In genomic region chr2:15730545-15731212, GRCh38 we compare ENCODE assay signal across 1 cellular context.
TF ChIP-seq lines count a peak whose summit lies in the region.

No MANE protein-coding gene starts in this region.

TF ChIP-seq in K562, 482 proteins besides CTCF, POLR2A, EP300 and RAD21 (continued from another document and continues in another):
- no peak for TF ChIP-seq ZNF518B (CRISPR knock-in tag; IDR thresholded peaks at IDR 0.05)
- TF ChIP-seq MIER1 (IDR thresholded peaks at IDR 0.05; ENCODE audit: low read depth) = no peak
- TF ChIP-seq ZFP1 (CRISPR knock-in tag; IDR thresholded peaks at IDR 0.05) = no peak
- no peak for TF ChIP-seq TCF7L2 (IDR thresholded peaks at IDR 0.05; ENCODE audit: low read depth, low read length)
- TF ChIP-seq CHD7 (IDR thresholded peaks at IDR 0.05; ENCODE audit: low read depth, low read length) = no peak
- TF ChIP-seq ZNF507 (tag; conservative IDR thresholded peaks at IDR 0.05) = no peak
- TF ChIP-seq ZNF76 (CRISPR knock-in tag; IDR thresholded peaks at IDR 0.05; ENCODE audit: borderline replicate concordance) = no peak
- no peak for TF ChIP-seq WHSC1 (IDR thresholded peaks at IDR 0.05; ENCODE audit: low read length)
- TF ChIP-seq GABPB1 (CRISPR knock-in tag; IDR thresholded peaks at IDR 0.05) = no peak
- TF ChIP-seq GTF2E2 (tag; IDR thresholded peaks at IDR 0.05) = no peak
- TF ChIP-seq MCM2 (IDR thresholded peaks at IDR 0.05; ENCODE audit: low read depth) = no peak
- TF ChIP-seq, protein P1, sequence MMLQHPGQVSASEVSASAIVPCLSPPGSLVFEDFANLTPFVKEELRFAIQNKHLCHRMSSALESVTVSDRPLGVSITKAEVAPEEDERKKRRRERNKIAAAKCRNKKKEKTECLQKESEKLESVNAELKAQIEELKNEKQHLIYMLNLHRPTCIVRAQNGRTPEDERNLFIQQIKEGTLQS (IDR thresholded peaks at IDR 0.05) = peak; percentile 93
- TF ChIP-seq, protein P1 (CRISPR knock-in tag; conservative IDR thresholded peaks at IDR 0.05) = peak; percentile 96
- TF ChIP-seq DACH1 (IDR thresholded peaks at IDR 0.05; ENCODE audit: partially characterized antibody) = peak; percentile 94
- TF ChIP-seq SMAD3 (CRISPR knock-in tag; conservative IDR thresholded peaks at IDR 0.05) = no peak
- no peak for TF ChIP-seq ZNF311 (CRISPR knock-in tag; IDR thresholded peaks at IDR 0.05)
- no peak for TF ChIP-seq ZNF212 (CRISPR knock-in tag; IDR thresholded peaks at IDR 0.05)
- no peak for TF ChIP-seq ZFX (CRISPR knock-in tag; IDR thresholded peaks at IDR 0.05)
- TF ChIP-seq SRF (CRISPR knock-in tag; IDR thresholded peaks at IDR 0.05) = no peak
- no peak for TF ChIP-seq KDM2B (CRISPR knock-in tag; IDR thresholded peaks at IDR 0.05)
- TF ChIP-seq ETV5 (CRISPR knock-in tag; IDR thresholded peaks at IDR 0.05; ENCODE audit: low read depth) = no peak
- no peak for TF ChIP-seq PML (IDR thresholded peaks at IDR 0.05; ENCODE audit: low read length)
- TF ChIP-seq KLF1 (tag; IDR thresholded peaks at IDR 0.05) = no peak
- peak; percentile 79 for TF ChIP-seq BHLHE40 (IDR thresholded peaks at IDR 0.05; ENCODE audit: low read length)
- no peak for TF ChIP-seq CBX5 (IDR thresholded peaks at IDR 0.05; ENCODE audit: borderline replicate concordance, low read depth)
- TF ChIP-seq ZNF354B (CRISPR knock-in tag; IDR thresholded peaks at IDR 0.05) = no peak
- TF ChIP-seq, protein P2, sequence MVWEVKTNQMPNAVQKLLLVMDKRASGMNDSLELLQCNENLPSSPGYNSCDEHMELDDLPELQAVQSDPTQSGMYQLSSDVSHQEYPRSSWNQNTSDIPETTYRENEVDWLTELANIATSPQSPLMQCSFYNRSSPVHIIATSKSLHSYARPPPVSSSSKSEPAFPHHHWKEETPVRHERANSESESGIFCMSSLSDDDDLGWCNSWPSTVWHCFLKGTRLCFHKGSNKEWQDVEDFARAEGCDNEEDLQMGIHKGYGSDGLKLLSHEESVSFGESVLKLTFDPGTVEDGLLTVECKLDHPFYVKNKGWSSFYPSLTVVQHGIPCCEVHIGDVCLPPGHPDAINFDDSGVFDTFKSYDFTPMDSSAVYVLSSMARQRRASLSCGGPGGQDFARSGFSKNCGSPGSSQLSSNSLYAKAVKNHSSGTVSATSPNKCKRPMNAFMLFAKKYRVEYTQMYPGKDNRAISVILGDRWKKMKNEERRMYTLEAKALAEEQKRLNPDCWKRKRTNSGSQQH (CRISPR knock-in tag; IDR thresholded peaks at IDR 0.05) = no peak
- TF ChIP-seq NCOA1 (IDR thresholded peaks at IDR 0.05; ENCODE audit: low read depth) = no peak
- no peak for TF ChIP-seq ZNF668 (CRISPR knock-in tag; IDR thresholded peaks at IDR 0.05)
- TF ChIP-seq JUN (IDR thresholded peaks at IDR 0.05; ENCODE audit: borderline replicate concordance, low read depth, low read length) = peak; percentile 90
- TF ChIP-seq JUN (CRISPR knock-in tag; IDR thresholded peaks at IDR 0.05; ENCODE audit: borderline replicate concordance) = no peak
- TF ChIP-seq, protein P3, sequence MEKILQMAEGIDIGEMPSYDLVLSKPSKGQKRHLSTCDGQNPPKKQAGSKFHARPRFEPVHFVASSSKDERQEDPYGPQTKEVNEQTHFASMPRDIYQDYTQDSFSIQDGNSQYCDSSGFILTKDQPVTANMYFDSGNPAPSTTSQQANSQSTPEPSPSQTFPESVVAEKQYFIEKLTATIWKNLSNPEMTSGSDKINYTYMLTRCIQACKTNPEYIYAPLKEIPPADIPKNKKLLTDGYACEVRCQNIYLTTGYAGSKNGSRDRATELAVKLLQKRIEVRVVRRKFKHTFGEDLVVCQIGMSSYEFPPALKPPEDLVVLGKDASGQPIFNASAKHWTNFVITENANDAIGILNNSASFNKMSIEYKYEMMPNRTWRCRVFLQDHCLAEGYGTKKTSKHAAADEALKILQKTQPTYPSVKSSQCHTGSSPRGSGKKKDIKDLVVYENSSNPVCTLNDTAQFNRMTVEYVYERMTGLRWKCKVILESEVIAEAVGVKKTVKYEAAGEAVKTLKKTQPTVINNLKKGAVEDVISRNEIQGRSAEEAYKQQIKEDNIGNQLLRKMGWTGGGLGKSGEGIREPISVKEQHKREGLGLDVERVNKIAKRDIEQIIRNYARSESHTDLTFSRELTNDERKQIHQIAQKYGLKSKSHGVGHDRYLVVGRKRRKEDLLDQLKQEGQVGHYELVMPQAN (IDR thresholded peaks at IDR 0.05; ENCODE audit: borderline replicate concordance) = no peak
- no peak for TF ChIP-seq CHAMP1 (IDR thresholded peaks at IDR 0.05)
- TF ChIP-seq ZNF224 (CRISPR knock-in tag; IDR thresholded peaks at IDR 0.05) = no peak
- no peak; the same call in 1 of the 2 replicates for TF ChIP-seq ZNF24 (IDR thresholded peaks at IDR 0.05)
- peak; percentile 85 for TF ChIP-seq ARID1B (IDR thresholded peaks at IDR 0.05)
- no peak for TF ChIP-seq YY1 (IDR thresholded peaks at IDR 0.05; ENCODE audit: borderline replicate concordance in 1 of 3, control insufficient read depth in 1 of 3, extremely low read depth in 1 of 3, insufficient read depth in 3 of 3, insufficient read length in 1 of 3, insufficient replicate concordance in 2 of 3, low read depth in 1 of 3, low read length in 2 of 3)
- peak in 1 of 2 experiments; percentile 17 for TF ChIP-seq NCOA2 (IDR thresholded peaks at IDR 0.05; ENCODE audit: partially characterized antibody in 2 of 2)
